In the genomic region with DNA sequence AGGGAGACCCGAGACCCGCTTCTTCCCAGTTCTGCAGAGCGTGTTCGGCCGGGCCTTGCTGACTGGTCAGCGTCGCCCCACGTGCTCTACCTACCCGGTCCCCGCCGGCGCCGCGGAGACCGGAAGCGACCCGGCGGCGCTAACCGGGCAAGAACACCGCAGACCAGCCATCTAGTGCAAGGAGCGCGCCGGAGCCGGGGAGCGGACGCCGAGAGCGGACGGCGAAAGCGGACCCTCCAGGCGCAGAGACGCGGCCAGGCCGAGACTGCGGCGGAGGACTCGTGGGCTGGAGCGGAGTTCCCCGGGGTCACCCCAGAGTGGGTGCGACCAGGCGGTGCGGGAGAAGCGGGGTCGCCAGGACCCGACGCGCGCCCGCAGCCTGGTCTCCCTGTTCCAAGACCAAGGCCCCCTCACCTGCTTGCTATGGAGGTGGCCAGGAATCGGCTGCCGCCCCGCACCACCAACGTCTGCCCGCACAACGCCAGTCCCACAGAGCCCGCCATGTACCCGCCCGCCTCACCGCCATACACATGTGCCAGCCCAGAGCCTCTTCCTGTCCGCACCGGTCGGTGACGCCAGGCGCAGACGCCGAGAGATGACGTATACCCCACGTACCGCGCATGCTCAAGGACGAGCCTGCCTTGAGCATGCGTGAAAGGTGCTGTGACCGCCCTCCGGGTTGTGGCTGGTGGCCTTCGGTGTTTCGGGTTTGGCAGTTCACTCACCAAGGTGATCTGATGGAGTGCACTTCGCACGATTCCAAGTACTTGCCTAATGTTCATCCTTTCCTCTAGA, we compare ENCODE assay signal across 8 cellular contexts. TPM values are rescaled to one million over a fixed set of nuclear protein-coding genes. Genes with fewer than 3 reads are reported as not detected.
DNase-seq lines count a peak whose midpoint lies in the region; ATAC-seq and TF ChIP-seq lines count a peak whose summit lies in the region.

A gene with protein sequence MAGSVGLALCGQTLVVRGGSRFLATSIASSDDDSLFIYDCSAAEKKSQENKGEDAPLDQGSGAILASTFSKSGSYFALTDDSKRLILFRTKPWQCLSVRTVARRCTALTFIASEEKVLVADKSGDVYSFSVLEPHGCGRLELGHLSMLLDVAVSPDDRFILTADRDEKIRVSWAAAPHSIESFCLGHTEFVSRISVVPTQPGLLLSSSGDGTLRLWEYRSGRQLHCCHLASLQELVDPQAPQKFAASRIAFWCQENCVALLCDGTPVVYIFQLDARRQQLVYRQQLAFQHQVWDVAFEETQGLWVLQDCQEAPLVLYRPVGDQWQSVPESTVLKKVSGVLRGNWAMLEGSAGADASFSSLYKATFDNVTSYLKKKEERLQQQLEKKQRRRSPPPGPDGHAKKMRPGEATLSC (minus strand): TSS at position 547 of the 795 bp plus-strand sequence. CDS start 44 bp downstream, at position 503.

- TF ChIP-seq CTCF in AG10803 (conservative IDR thresholded peaks at IDR 0.05; ENCODE audit: low read length), result no peak

- H3K9me3 Mint-ChIP-seq in immature natural killer cell, result no peaks in the 10 kb centered on the region

- DNase-seq in AG10803 (ENCODE audit: low read depth) (peak; percentile 95), NCI-H345 treated with DMSO at 0.1 percent for 48 hours (lab: John Stamatoyannopoulos, UW; ENCODE audit: unreplicated experiment) (peak; percentile 96), caudate nucleus (lab: John Stamatoyannopoulos, UW) (peak; percentile 35 to 98 (median 91)), immature natural killer cell (peak; percentile 99), smooth muscle cell of the brain vasculature (ENCODE audit: low read depth, low spot score) (peak; percentile 96)
- DNase-seq in activated CD4-positive, CD25-positive, alpha-beta regulatory T cell (lab: John Stamatoyannopoulos, UW), result peak; percentile 91 to 97 (median 96)

- H3K4me1 Mint-ChIP-seq in immature natural killer cell, result peaks cover 32 to 37% of the 10 kb centered on the region in 2 donors

- ATAC-seq in GM19035 (IDR thresholded peaks at IDR 0.05; ENCODE audit: unreplicated experiment) (peak; percentile 85), HG03342 (IDR thresholded peaks at IDR 0.05; ENCODE audit: unreplicated experiment) (peak; percentile 83)

- peak within 1 kb of the TSS; percentile 63 for H3K4me3 ChIP-seq in AG10803 (ENCODE audit: low read length)

- peaks cover 0 to 6% (median 6%) of the 10 kb centered on the region in 3 donors for H3K36me3 Mint-ChIP-seq in immature natural killer cell

- H3K27me3 Mint-ChIP-seq in immature natural killer cell (ENCODE audit: low read depth in 3 of 3), result peaks cover 8 to 20% (median 19%) of the 10 kb centered on the region in 3 donors

- H3K4me3 Mint-ChIP-seq in immature natural killer cell, result peak within 1 kb of the TSS; percentile 92 to 98 (median 96)

- H3K27ac Mint-ChIP-seq in immature natural killer cell, result peak within 1 kb of the TSS; percentile 95 to 99 (median 98)

- H3K27ac ChIP-seq in caudate nucleus (ENCODE audit: low read depth, low read length), result peak within 1 kb of the TSS; percentile 87

RNA-seq across cellular contexts. Expression of the gene that starts here (rescaled TPM):
- 10 to 100 TPM in 1 of 3 donors, 1 to 10 TPM in 2; 4.2 to 17.5 (median 5.1) TPM for polyA plus RNA-seq in immature natural killer cell

Comparison
In these comparisons a context has a peak if more than half of its experiments do, and no peak if none do; other contexts are left out.
1. Peak in every context shown above with its lines: DNase-seq, ATAC-seq, H3K4me3 ChIP-seq and H3K27ac ChIP-seq.